8 cellular contexts compared by ENCODE assay signal in the genomic region with DNA sequence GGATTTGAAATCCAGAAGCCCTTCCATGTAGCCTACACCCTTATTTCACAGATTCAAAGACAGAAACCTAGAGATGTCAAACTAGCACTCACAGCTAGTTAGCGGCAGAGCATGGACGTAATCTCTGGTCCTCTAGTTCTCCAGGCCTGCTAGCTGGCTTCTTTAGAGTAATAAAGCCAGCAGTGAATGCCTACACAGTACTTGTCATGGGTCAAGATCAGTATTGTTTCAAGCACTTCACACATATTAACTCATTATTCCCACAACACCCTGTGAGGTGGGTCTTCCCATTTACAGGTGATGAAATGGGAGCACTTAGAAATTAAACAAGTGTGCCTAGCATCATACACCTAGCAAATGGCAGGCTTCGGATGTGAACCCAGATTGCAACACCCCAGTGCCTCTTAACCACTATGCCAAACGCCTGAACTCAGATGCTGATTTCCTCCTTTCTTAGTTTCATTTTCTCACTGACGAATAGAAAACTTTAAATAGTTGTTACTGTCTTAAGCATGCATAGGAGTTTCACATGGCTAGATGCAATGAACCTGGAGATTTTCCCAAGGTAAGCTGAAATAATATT. TPM values are rescaled to one million over a fixed set of nuclear protein-coding genes. Genes with fewer than 3 reads are reported as not detected.
DNase-seq lines count a peak whose midpoint lies in the region; ATAC-seq and TF ChIP-seq lines count a peak whose summit lies in the region.

No MANE protein-coding gene starts in this region.

- H3K4me3 ChIP-seq in OCI-LY7 (ENCODE audit: low read depth, low read length, poor library complexity, severe bottlenecking): peak overlapping the region; percentile 44
- H3K4me3 ChIP-seq in lower leg skin (ENCODE audit: low read depth, poor library complexity, severe bottlenecking): no peak overlapping the region

- H3K9me2 ChIP-seq in OCI-LY7 (ENCODE audit: insufficient read depth, low read length): no peaks in the 10 kb centered on the region

- H2AFZ ChIP-seq in OCI-LY7 (ENCODE audit: low read length): peak overlapping the region; percentile 97

- no peaks in the 10 kb centered on the region for H3K9me3 ChIP-seq in OCI-LY7 (ENCODE audit: low read length)

- H3K4me1 ChIP-seq in OCI-LY7 (ENCODE audit: insufficient read depth, low read length, poor library complexity, severe bottlenecking): peaks cover 26% of the 10 kb centered on the region

- peaks cover 20% of the 10 kb centered on the region for H3K4me1 Mint-ChIP-seq in activated CD8-positive, alpha-beta memory T cell treated with anti-CD3 and anti-CD28 coated beads, Interleukin-2, amount 10 ng/mL, durations not matched to agents 7 days and 5 days

- peak overlapping the region; percentile 72 for H3K4me2 ChIP-seq in OCI-LY7 (ENCODE audit: low read length)

- DNase-seq in activated CD8-positive, alpha-beta memory T cell treated with anti-CD3 and anti-CD28 coated beads, Interleukin-2, amount 10 ng/mL, durations not matched to agents 7 days and 5 days: peak; percentile 66
- DNase-seq in activated CD8-positive, alpha-beta memory T cell treated with anti-CD3 and anti-CD28 coated beads for 24 hours: no peak
- DNase-seq in OCI-LY7 (ENCODE audit: low spot score): peak; percentile 62
- DNase-seq in kidney tubule cell (ENCODE audit: low spot score): peak; percentile 17
- no peak for DNase-seq in NCI-H2081 treated with DMSO at 0.1 percent for 48 hours (lab: John Stamatoyannopoulos, UW)
- DNase-seq in HuH-7.5 (ENCODE audit: low spot score): no peak
- no peak for DNase-seq in lower leg skin (ENCODE audit: low spot score in 2 of 2)

- peak overlapping the region; percentile 24 for H3K27ac ChIP-seq in OCI-LY7 (ENCODE audit: low read depth, low read length, poor library complexity, severe bottlenecking)

- POLR2A ChIA-PET in OCI-LY7 (lab: Charles Lee): interaction anchor here (1.1 to 1.5 kb wide), 2 partner anchors 16 to 74 kb away, joined by 3 to 4 read pairs; no protein-coding TSS in a partner anchor

- no peaks in the 10 kb centered on the region for H3K36me3 Mint-ChIP-seq in activated CD8-positive, alpha-beta memory T cell treated with anti-CD3 and anti-CD28 coated beads, Interleukin-2, amount 10 ng/mL, durations not matched to agents 7 days and 5 days

- BruUV-seq in OCI-LY7 (replicated peaks; lab: Mats Ljungman, UMichigan): no TSS peak

- no peaks in the 10 kb centered on the region for H3K27me3 Mint-ChIP-seq in activated CD8-positive, alpha-beta memory T cell treated with anti-CD3 and anti-CD28 coated beads, Interleukin-2, amount 10 ng/mL, durations not matched to agents 7 days and 5 days

- H3K27ac Mint-ChIP-seq in activated CD8-positive, alpha-beta memory T cell treated with anti-CD3 and anti-CD28 coated beads, Interleukin-2, amount 10 ng/mL, durations not matched to agents 7 days and 5 days: peak overlapping the region; percentile 80

- H4K20me1 ChIP-seq in OCI-LY7 (ENCODE audit: insufficient read depth, low read length): no peaks in the 10 kb centered on the region

- no peaks in the 10 kb centered on the region for H3K79me2 ChIP-seq in OCI-LY7 (ENCODE audit: insufficient read depth, low read depth, low read length)

- intact Hi-C loops in OCI-LY7 (cut with micrococcal nuclease; ENCODE audit: unreplicated experiment): no loop called here
- intact Hi-C loops in lower leg skin (cut with DNase I; ENCODE audit: low total_unique reads): no loop called here

- ATAC-seq in activated CD8-positive, alpha-beta memory T cell treated with anti-CD3 and anti-CD28 coated beads, Interleukin-2, amount 10 ng/mL, durations not matched to agents 7 days and 5 days: peak; percentile 98
- ATAC-seq in HG02938 (IDR thresholded peaks at IDR 0.05; ENCODE audit: unreplicated experiment): peak; percentile 92

- TF ChIP-seq CTCF in OCI-LY7 (conservative IDR thresholded peaks at IDR 0.05; ENCODE audit: low read length) (no peak), lower leg skin (IDR thresholded peaks at IDR 0.05) (no peak)

- no peaks in the 10 kb centered on the region for H3K36me3 ChIP-seq in OCI-LY7 (ENCODE audit: insufficient read depth, low read length)

- 37 to 43% methylated on average over 5 of the region's 5 CpGs for WGBS in lower leg skin, 2 donors

- no peaks in the 10 kb centered on the region for H3K9me3 Mint-ChIP-seq in activated CD8-positive, alpha-beta memory T cell treated with anti-CD3 and anti-CD28 coated beads, Interleukin-2, amount 10 ng/mL, durations not matched to agents 7 days and 5 days (ENCODE audit: low read depth)

- no peak for TF ChIP-seq POLR2A in lower leg skin (IDR thresholded peaks at IDR 0.05)

- peak overlapping the region; percentile 79 for H3K4me3 Mint-ChIP-seq in activated CD8-positive, alpha-beta memory T cell treated with anti-CD3 and anti-CD28 coated beads, Interleukin-2, amount 10 ng/mL, durations not matched to agents 7 days and 5 days

- CTCF ChIA-PET in activated CD8-positive, alpha-beta memory T cell treated with anti-CD3 and anti-CD28 coated beads, Interleukin-2, amount 10 ng/mL, durations not matched to agents 7 days and 5 days (lab: Charles Lee): no interaction called here
- CTCF ChIA-PET in OCI-LY7 (lab: Charles Lee; ENCODE audit: unreplicated experiment): no interaction called here

RNA-seq across cellular contexts. Expression of gene ZBTB14, which starts 14.5 kb away (rescaled TPM):
- 10 to 100 TPM; 22.5 to 23.6 TPM for total RNA-seq in activated CD8-positive, alpha-beta memory T cell treated with anti-CD3 and anti-CD28 coated beads, Interleukin-2, amount 10 ng/mL, durations not matched to agents 7 days and 5 days
- total RNA-seq in OCI-LY7 (2014; rRNA removed; shearing (Covaris generic)): 28.1 and 29.6 TPM in 2 replicates
- total RNA-seq in OCI-LY7 (2022) (33.9 and 37.8 TPM in 2 replicates), lower leg skin (10 to 100 TPM; 12.3 to 14.0 (median 13.4) TPM)

Comparison
In these comparisons a context has a peak if more than half of its experiments do, and no peak if none do; other contexts are left out.
1. DNase-seq: peak in activated CD8-positive, alpha-beta memory T cell treated with anti-CD3 and anti-CD28 coated beads, Interleukin-2, amount 10 ng/mL, durations not matched to agents 7 days and 5 days (single experiment), OCI-LY7 (single experiment) and kidney tubule cell (single experiment); none in activated CD8-positive, alpha-beta memory T cell treated with anti-CD3 and anti-CD28 coated beads for 24 hours (single experiment), NCI-H2081 treated with DMSO at 0.1 percent for 48 hours (single experiment), HuH-7.5 (single experiment) and lower leg skin (0 of 2).